28 cellular contexts compared by ENCODE assay signal in genomic region chr12:122956028-122956427, GRCh38.
"Had no signal": no experiment of that assay in that cellular context is flagged by ENCODE, and none has a peak within 500 bp of the region (broad histone marks: within the 10 kb centered on the region; RNA-seq: fewer than 3 reads in every experiment).

No MANE protein-coding gene starts in this region.

- ATAC-seq: esophagus mucosa; gastrocnemius medialis; left colon; lower lobe of right lung; naive thymus-derived CD8-positive, alpha-beta T cell; psoas muscle; right cardiac atrium; stimulated activated effector memory CD8-positive, alpha-beta T cell treated with anti-CD3 and anti-CD28 coated beads, Interleukin-12 subunit alpha, Interleukin-12 subunit beta, amount 100 ng/mL, for 72 hours had no signal

- H3K4me1 ChIP-seq: gastrocnemius medialis, lower lobe of right lung, psoas muscle, sigmoid colon had no signal

- H3K27me3 ChIP-seq: gastrocnemius medialis, hepatocyte, ovary, sigmoid colon, stomach, thyroid gland had no signal

- H3K9me3 ChIP-seq: gastrocnemius medialis, left ventricle myocardium inferior, lower lobe of right lung, ovary, psoas muscle, sigmoid colon, stomach, thyroid gland had no signal

- H3K36me3 ChIP-seq: gastrocnemius medialis, ovary had no signal

- H3K27ac ChIP-seq: epithelial cell of prostate, gastrocnemius medialis, hepatocyte, left ventricle myocardium inferior, lower lobe of right lung, ovary, psoas muscle, sigmoid colon, stomach, thyroid gland had no signal

- DNase-seq: cortex of kidney; foreskin fibroblast; gastrocnemius medialis; head of caudate nucleus; immature natural killer cell; islet precursor cell; kidney glomerular epithelial cell; left colon; left ventricle myocardium inferior; lower lobe of right lung; naive thymus-derived CD8-positive, alpha-beta T cell; nephron progenitor cell; nucleus accumbens; ovary; posterior cingulate gyrus; psoas muscle; sigmoid colon; stimulated activated CD4-positive, alpha-beta T cell treated with anti-CD3 and anti-CD28 coated beads, Interleukin-2, amount 100 ng/mL, for 24 hours; stimulated activated CD4-positive, alpha-beta T cell treated with anti-CD3 and anti-CD28 coated beads, Interleukin-4, amount 100 ng/mL, for 24 hours; stimulated activated naive CD4-positive, alpha-beta T cell treated with Interleukin-2 at 50 U/mL for 16 hours; stomach; thyroid gland; trophoblast cell had no signal

- H3K4me3 ChIP-seq: gastrocnemius medialis, hepatocyte, left ventricle myocardium inferior, lower lobe of right lung, ovary, psoas muscle, sigmoid colon, stomach, thyroid gland had no signal
